ENCODE assay signal across 14 cellular contexts in genomic region chr15:76993114-76993715, GRCh38. TPM values are rescaled to one million over a fixed set of nuclear protein-coding genes. Genes with fewer than 3 reads are reported as not detected.
DNase-seq lines count a peak whose midpoint lies in the region; ATAC-seq and TF ChIP-seq lines count a peak whose summit lies in the region.
"Had no signal": no experiment of that assay in that cellular context is flagged by ENCODE, and none has a peak within 500 bp of the region (broad histone marks: within the 10 kb centered on the region; RNA-seq: fewer than 3 reads in every experiment).

No MANE protein-coding gene starts in this region.

- POLR2A ChIA-PET in WTC11 (lab: Charles Lee), result no interaction called here

- no peak for TF ChIP-seq CTCF in WTC11 (IDR thresholded peaks at IDR 0.05)
- no peak for TF ChIP-seq CTCF in nephron progenitor cell (IDR thresholded peaks at IDR 0.05)

- H3K9me3 ChIP-seq in effector memory CD4-positive, alpha-beta T cell (ENCODE audit: control insufficient read depth, low read length), result no peaks in the 10 kb centered on the region

- H3K27ac Mint-ChIP-seq in WTC11 (no peak overlapping the region), nephron progenitor cell (no peak overlapping the region)

- H3K4me1 ChIP-seq in effector memory CD4-positive, alpha-beta T cell (ENCODE audit: control insufficient read depth, insufficient read depth, low read length, poor library complexity, severe bottlenecking), result peaks cover 58% of the 10 kb centered on the region

- H3K27me3 Mint-ChIP-seq in WTC11 (ENCODE audit: low read depth) (no peaks in the 10 kb centered on the region; the same call in 1 of the 2 replicates), nephron progenitor cell (ENCODE audit: low read depth, poor library complexity) (peaks cover 19% of the 10 kb centered on the region)

- H3K9me3 Mint-ChIP-seq in WTC11 (no peaks in the 10 kb centered on the region), nephron progenitor cell (no peaks in the 10 kb centered on the region)

- H3K4me3 Mint-ChIP-seq in WTC11 (no peak overlapping the region), nephron progenitor cell (no peak overlapping the region)

- CTCF ChIA-PET in WTC11 (lab: Charles Lee), result interaction anchor here (1.0 to 2.1 kb wide), 2 partner anchors 19 to 23 kb away, joined by 3 to 10 read pairs; no protein-coding TSS in a partner anchor

- ATAC-seq in WTC11, result no peak
- no peak for ATAC-seq in HG02973 (IDR thresholded peaks at IDR 0.05; ENCODE audit: unreplicated experiment)

- H3K36me3 Mint-ChIP-seq in WTC11 (no peaks in the 10 kb centered on the region), nephron progenitor cell (ENCODE audit: low read depth) (no peaks in the 10 kb centered on the region)

- peak; percentile 25 for DNase-seq in activated CD4-positive, CD25-positive, alpha-beta regulatory T cell treated with anti-CD3 and anti-CD28 coated beads, Interleukin-2, amount 50 U/mL, for 72 hours
- no peak for DNase-seq in activated CD4-positive, CD25-positive, alpha-beta regulatory T cell (lab: John Stamatoyannopoulos, UW)
- DNase-seq in WTC11 (ENCODE audit: low spot score) (peak; percentile 2), nephron progenitor cell (no peak), caudate nucleus (lab: John Stamatoyannopoulos, UW) (no peak)
- DNase-seq in effector memory CD4-positive, alpha-beta T cell, result no peak
- DNase-seq in stimulated activated CD8-positive, alpha-beta memory T cell treated with anti-CD3 and anti-CD28 coated beads, Interleukin-4, amount 100 ng/mL, for 48 hours, result peak; percentile 22
- DNase-seq: GM23248, NCI-H1105 treated with DMSO at 0.1 percent for 48 hours, NCI-H345 had no signal

- peak overlapping the region; percentile 85 for H3K27ac ChIP-seq in effector memory CD4-positive, alpha-beta T cell (ENCODE audit: insufficient read depth, low read length, poor library complexity, severe bottlenecking)
- no peak overlapping the region for H3K27ac ChIP-seq in caudate nucleus (ENCODE audit: low read depth, low read length)
- H3K27ac ChIP-seq: GM23248 had no signal

- no peak overlapping the region for H3K4me3 ChIP-seq in effector memory CD4-positive, alpha-beta T cell (ENCODE audit: insufficient read depth, low read depth, low read length, poor library complexity, severe bottlenecking)
- H3K4me3 ChIP-seq: GM23248 had no signal

- H3K27me3 ChIP-seq in effector memory CD4-positive, alpha-beta T cell (replicated peaks; ENCODE audit: control insufficient read depth, insufficient read depth, low read length, poor library complexity, severe bottlenecking), result no peaks in the 10 kb centered on the region

- peaks cover 9% of the 10 kb centered on the region for H3K4me1 Mint-ChIP-seq in WTC11
- H3K4me1 Mint-ChIP-seq in nephron progenitor cell, result peaks cover 41% of the 10 kb centered on the region

- H3K36me3 ChIP-seq in effector memory CD4-positive, alpha-beta T cell (ENCODE audit: control insufficient read depth, insufficient read depth, low read length), result no peaks in the 10 kb centered on the region

TF ChIP-seq in WTC11, 78 proteins besides CTCF, POLR2A, EP300 and RAD21:
- TF ChIP-seq AR (CRISPR knock-in tag; IDR thresholded peaks at IDR 0.05) (no peak), NR2C2 (CRISPR knock-in tag; IDR thresholded peaks at IDR 0.05) (no peak)

RNA-seq across cellular contexts. Expression of gene PSTPIP1, which starts 1.7 kb away (rescaled TPM):
- 1.3 to 1.6 TPM (median 1.5 TPM) in 3 replicates for total RNA-seq in WTC11 (2021)
- total RNA-seq: epithelial cell of proximal tubule, GM23248, renal cortical epithelial cell, SK-MEL-5 had no signal

Comparison
In these comparisons a context has a peak if more than half of its experiments do, and no peak if none do; other contexts are left out.
1. DNase-seq: peak in activated CD4-positive, CD25-positive, alpha-beta regulatory T cell treated with anti-CD3 and anti-CD28 coated beads, Interleukin-2, amount 50 U/mL, for 72 hours (single experiment), WTC11 (single experiment) and stimulated activated CD8-positive, alpha-beta memory T cell treated with anti-CD3 and anti-CD28 coated beads, Interleukin-4, amount 100 ng/mL, for 48 hours (single experiment); none in activated CD4-positive, CD25-positive, alpha-beta regulatory T cell (0 of 4), effector memory CD4-positive, alpha-beta T cell (0 of 3), nephron progenitor cell (single experiment) and caudate nucleus (0 of 61).